13 cellular contexts compared by ENCODE assay signal in the genomic region with DNA sequence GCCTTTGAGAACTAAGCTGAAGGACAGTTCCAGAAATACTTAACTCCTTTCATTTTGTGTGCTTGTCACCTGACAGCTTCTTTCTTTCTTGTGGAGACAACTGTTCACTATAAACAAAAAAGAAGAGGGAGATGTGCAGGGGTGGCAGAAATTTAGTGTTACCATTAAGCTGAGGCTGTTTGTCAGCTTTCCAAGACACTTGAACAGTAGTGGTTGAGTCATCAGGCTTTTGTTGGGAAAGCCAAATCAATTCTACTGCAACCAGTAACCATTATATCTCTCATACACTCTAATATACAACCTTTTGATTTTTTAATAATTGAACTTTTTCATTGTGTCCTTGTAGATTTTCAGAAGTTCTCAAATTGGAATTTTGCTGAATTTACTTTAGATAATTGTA.
DNase-seq lines count a peak whose midpoint lies in the region; ATAC-seq and TF ChIP-seq lines count a peak whose summit lies in the region.
"Had no signal": no experiment of that assay in that cellular context is flagged by ENCODE, and none has a peak within 500 bp of the region (broad histone marks: within the 10 kb centered on the region; RNA-seq: fewer than 3 reads in every experiment).

No MANE protein-coding gene starts in this region.

- no TSS peak for BruUV-seq in A673 (replicated peaks; lab: Mats Ljungman, UMichigan)

- POLR2A ChIA-PET in A673 (lab: Charles Lee; ENCODE audit: low non-redundant PET): no interaction called here

- H3K27me3 ChIP-seq in A673 (replicated peaks; ENCODE audit: insufficient read depth, low read depth, low read length, poor library complexity): no peaks in the 10 kb centered on the region

- DNase-seq in A673 (ENCODE audit: low spot score): peak; percentile 22
- DNase-seq in ELR (ENCODE audit: low read depth): peak; percentile 44
- peak; percentile 4 for DNase-seq in NCI-H226
- DNase-seq in fibroblast of mammary gland (ENCODE audit: low read depth): peak; percentile 65
- no peak for DNase-seq in activated CD4-positive, CD25-positive, alpha-beta regulatory T cell (lab: John Stamatoyannopoulos, UW)
- DNase-seq in SKM-1 (lab: John Stamatoyannopoulos, UW; ENCODE audit: unreplicated experiment): no peak
- DNase-seq in pons (ENCODE audit: low spot score): no peak
- DNase-seq: activated CD4-positive, alpha-beta T cell treated with anti-CD3 and anti-CD28 coated beads for 1 hour; activated CD8-positive, alpha-beta memory T cell treated with anti-CD3 and anti-CD28 coated beads, Interleukin-2, amount 50 U/mL, for 48 hours; psoas muscle had no signal

- CTCF ChIA-PET in A673 (lab: Charles Lee): no interaction called here

- ATAC-seq in HG03378 (IDR thresholded peaks at IDR 0.05; ENCODE audit: unreplicated experiment): no peak
- ATAC-seq: activated naive CD4-positive, alpha-beta T cell treated with anti-CD3 and anti-CD28 coated beads, Interleukin-2, amount 50 U/mL, for 72 hours; Panc1; psoas muscle had no signal

- no peak for TF ChIP-seq CTCF in A673 (conservative IDR thresholded peaks at IDR 0.05; ENCODE audit: low read depth, low read length)
- no peak for TF ChIP-seq CTCF in fibroblast of mammary gland (conservative IDR thresholded peaks at IDR 0.05; ENCODE audit: control insufficient read depth, insufficient read depth, low read depth, low read length)

- H3K4me3 ChIP-seq in A673 (ENCODE audit: low read depth, low read length, poor library complexity, severe bottlenecking) (no peak overlapping the region), fibroblast of mammary gland (ENCODE audit: control insufficient read depth, low read depth, low read length) (no peak overlapping the region)
- H3K4me3 ChIP-seq: psoas muscle had no signal

- peaks cover 9% of the 10 kb centered on the region for H3K9me3 ChIP-seq in A673 (ENCODE audit: low read depth, low read length, poor library complexity, severe bottlenecking)

- H3K36me3 ChIP-seq in A673 (ENCODE audit: insufficient read depth, low read length, poor library complexity, severe bottlenecking): no peaks in the 10 kb centered on the region

- H3K4me1 ChIP-seq in A673 (ENCODE audit: insufficient read depth, low read length, poor library complexity, severe bottlenecking): peaks cover 6% of the 10 kb centered on the region
- H3K4me1 ChIP-seq: psoas muscle had no signal

- intact Hi-C loops in A673 (cut with micrococcal nuclease; ENCODE audit: unreplicated experiment): no loop called here

- H3K27ac ChIP-seq in A673 (ENCODE audit: low read depth, low read length, poor library complexity, severe bottlenecking): no peak overlapping the region
- H3K27ac ChIP-seq: psoas muscle had no signal

Comparison
In these comparisons a context has a peak if more than half of its experiments do, and no peak if none do; other contexts are left out.
1. DNase-seq: peak in A673 (single experiment), ELR (single experiment), NCI-H226 (single experiment) and fibroblast of mammary gland (single experiment); none in activated CD4-positive, CD25-positive, alpha-beta regulatory T cell (0 of 4), SKM-1 (single experiment) and pons (single experiment).